ENCODE assay signal across 8 cellular contexts in the genomic region with DNA sequence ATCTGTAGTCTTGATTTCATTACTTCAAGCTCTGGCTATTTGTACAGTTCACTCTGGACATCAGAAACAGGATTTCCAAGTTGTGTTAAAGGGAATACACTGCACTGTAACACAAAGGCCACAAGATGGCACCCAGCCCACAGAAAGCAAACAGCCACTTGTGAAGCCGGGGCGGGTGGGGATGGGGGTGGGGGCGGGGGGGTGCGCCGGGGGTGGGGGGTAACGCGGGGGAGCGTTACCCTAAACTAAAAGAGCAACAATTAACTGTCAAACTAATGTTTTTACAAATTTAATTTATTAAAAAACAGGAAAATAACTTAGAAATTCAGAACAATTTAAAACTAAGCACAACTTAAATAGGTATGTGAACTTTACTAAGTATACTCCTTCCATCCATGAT. TPM values are rescaled to one million over a fixed set of nuclear protein-coding genes. Genes with fewer than 3 reads are reported as not detected.
DNase-seq lines count a peak whose midpoint lies in the region; ATAC-seq and TF ChIP-seq lines count a peak whose summit lies in the region.

No MANE protein-coding gene starts in this region.

- H3K9me3 ChIP-seq in OCI-LY3 (ENCODE audit: insufficient read depth, low read length) (no peaks in the 10 kb centered on the region), heart left ventricle (no peaks in the 10 kb centered on the region)

- no peaks in the 10 kb centered on the region for H4K20me1 ChIP-seq in OCI-LY3 (ENCODE audit: insufficient read depth, low read length)

- ATAC-seq in HG03139 (IDR thresholded peaks at IDR 0.05; ENCODE audit: unreplicated experiment), result peak; percentile 67
- ATAC-seq in heart left ventricle, result peak in 3 of 4 donors; percentile 56 to 75 (median 73)
- no peak for ATAC-seq in GM18873 (IDR thresholded peaks at IDR 0.05; ENCODE audit: low FRiP score, unreplicated experiment)

- TF ChIP-seq CTCF in OCI-LY3 (IDR thresholded peaks at IDR 0.05; ENCODE audit: low read depth, low read length) (peak; percentile 38), heart left ventricle (IDR thresholded peaks at IDR 0.05) (peak; percentile 21 to 57 (median 42))

- H3K4me1 ChIP-seq in OCI-LY3 (ENCODE audit: low read length) (no peaks in the 10 kb centered on the region; the same call in 1 of the 2 replicates), heart left ventricle (no peaks in the 10 kb centered on the region)

- TF ChIP-seq POLR2A in heart left ventricle (IDR thresholded peaks at IDR 0.05), result no peak

- H3K27me3 ChIP-seq in OCI-LY3 (ENCODE audit: low read depth, low read length), result no peaks in the 10 kb centered on the region
- H3K27me3 ChIP-seq in heart left ventricle, result peaks cover 0 to 2% (median 0%) of the 10 kb centered on the region in 9 donors

- H3K4me3 ChIP-seq in OCI-LY3 (ENCODE audit: low read length) (peak overlapping the region; percentile 68), heart left ventricle (no peak overlapping the region)

- peak overlapping the region; percentile 78 for H3K4me2 ChIP-seq in OCI-LY3 (ENCODE audit: low read length)

- WGBS in heart left ventricle, 4 donors, result 1 to 4% (median 3%) methylated on average over 8 of the region's 8 CpGs

- intact Hi-C loops in heart left ventricle (cut with DNase I), result loop anchor here in 9 of 10 donors (2.0 to 10.0 kb wide), 5 partner anchors 88 to 548 kb away; partner anchors contain the start of genes EIF2S3 (in 2 of the 9) and SAT1 (in 1 of the 9)

- H2AFZ ChIP-seq in OCI-LY3 (ENCODE audit: low read depth, low read length), result no peak overlapping the region

- DNase-seq in activated CD8-positive, alpha-beta memory T cell treated with anti-CD3 and anti-CD28 coated beads, Interleukin-2, amount 50 U/mL, for 4 hours, result peak; percentile 33
- DNase-seq in activated CD8-positive, alpha-beta memory T cell treated with anti-CD3 and anti-CD28 coated beads, Interleukin-2, amount 50 U/mL, for 48 hours, result no peak
- DNase-seq in activated naive CD4-positive, alpha-beta T cell treated with anti-CD3 and anti-CD28 coated beads, Interleukin-2, amount 50 U/mL, for 16 hours, result peak; percentile 29
- DNase-seq in heart left ventricle, result peak in 3 of 5 donors; percentile 44 to 73 (median 50)
- peak; percentile 20 for DNase-seq in pulmonary artery endothelial cell (ENCODE audit: low read depth, low spot score)

- no peaks in the 10 kb centered on the region for H3K79me2 ChIP-seq in OCI-LY3 (ENCODE audit: low read length)

- H3K27ac ChIP-seq in OCI-LY3 (ENCODE audit: low read length) (no peak overlapping the region), heart left ventricle (no peak overlapping the region)

- no peak overlapping the region; the same call in 1 of the 2 replicates for H3K9ac ChIP-seq in OCI-LY3 (ENCODE audit: low read length)

- H3K36me3 ChIP-seq in OCI-LY3 (replicated peaks; ENCODE audit: low read depth, low read length), result no peaks in the 10 kb centered on the region
- H3K36me3 ChIP-seq in heart left ventricle, result no peaks in the 10 kb centered on the region

RNA-seq across cellular contexts. Expression of gene PRDX4, which starts 27.3 kb away (rescaled TPM):
- 10 to 100 TPM; 31.3 to 85.1 (median 37.5) TPM for total RNA-seq in heart left ventricle
- 100 to 1,000 TPM in 1 of 2 donors, 10 to 100 TPM in 1; 18.7 to 130 TPM for polyA plus RNA-seq in heart left ventricle
- 170 and 274 TPM in 2 replicates for total RNA-seq in pulmonary artery endothelial cell

RNA-seq across cellular contexts. Expression of gene ACOT9, which starts 48.5 kb away (rescaled TPM):
- total RNA-seq in heart left ventricle (10 to 100 TPM; 45.3 to 81.1 (median 59.3) TPM), pulmonary artery endothelial cell (77.8 and 81.6 TPM in 2 replicates)
- 10 to 100 TPM; 55.5 to 77.9 TPM for polyA plus RNA-seq in heart left ventricle
